ENCODE assay signal across 8 cellular contexts in genomic region chr14:69399750-69400149, GRCh38. TPM values are rescaled to one million over a fixed set of nuclear protein-coding genes. Genes with fewer than 3 reads are reported as not detected.
DNase-seq lines count a peak whose midpoint lies in the region; ATAC-seq and TF ChIP-seq lines count a peak whose summit lies in the region.

No MANE protein-coding gene starts in this region.

- H3K27ac Mint-ChIP-seq in nephron progenitor cell, result no peak overlapping the region

- H3K36me3 ChIP-seq in BLaER1, result peaks cover 33% of the 10 kb centered on the region
- H3K36me3 ChIP-seq in MG63, result peaks cover 25% of the 10 kb centered on the region

- H3K4me1 ChIP-seq in BLaER1, result peaks cover 58% of the 10 kb centered on the region

- peaks cover 42% of the 10 kb centered on the region for H3K36me3 Mint-ChIP-seq in nephron progenitor cell (ENCODE audit: low read depth)

- H3K4me3 ChIP-seq in BLaER1 (peak overlapping the region; percentile 86), MG63 (peak overlapping the region; percentile 87), dorsolateral prefrontal cortex (peak overlapping the region; percentile 71 to 99 (median 92))

- H3K27ac ChIP-seq in BLaER1 (no peak overlapping the region), dorsolateral prefrontal cortex (no peak overlapping the region)

- H3K4me3 Mint-ChIP-seq in nephron progenitor cell, result peak overlapping the region; percentile 95

- intact Hi-C loops in dorsolateral prefrontal cortex (cut with DNase I), result loop anchor here in 1 of 2 donors (2.0 to 10.0 kb wide), 4 partner anchors 63 to 249 kb away; partner anchors contain the start of genes EXD2 and GALNT16

- DNase-seq in MG63, result no peak
- DNase-seq in dorsolateral prefrontal cortex, result no peak
- DNase-seq in nephron progenitor cell, result no peak
- no peak for DNase-seq in NCI-H524 (lab: John Stamatoyannopoulos, UW)
- no peak for DNase-seq in NCI-H1694 treated with DMSO at 0.1 percent for 48 hours (lab: John Stamatoyannopoulos, UW)
- no peak for DNase-seq in omental fat pad (ENCODE audit: low spot score)

- H3K9ac ChIP-seq in BLaER1, result peak overlapping the region; percentile 99

- no peaks in the 10 kb centered on the region for H3K27me3 ChIP-seq in BLaER1
- no peaks in the 10 kb centered on the region for H3K27me3 ChIP-seq in MG63
- no peaks in the 10 kb centered on the region for H3K27me3 ChIP-seq in dorsolateral prefrontal cortex

- peaks cover 61% of the 10 kb centered on the region for H4K20me1 ChIP-seq in BLaER1

- H3K4me2 ChIP-seq in BLaER1, result peak overlapping the region; percentile 94

- no peak for ATAC-seq in omental fat pad (ENCODE audit: low FRiP score)
- no peak for ATAC-seq in HG02884 (IDR thresholded peaks at IDR 0.05; ENCODE audit: unreplicated experiment)

- H3K4me1 Mint-ChIP-seq in nephron progenitor cell, result peaks cover 56% of the 10 kb centered on the region

- H3K9me3 Mint-ChIP-seq in nephron progenitor cell, result peaks cover 5% of the 10 kb centered on the region

- H3K9me3 ChIP-seq in BLaER1, result peaks cover 12% of the 10 kb centered on the region
- no peaks in the 10 kb centered on the region for H3K9me3 ChIP-seq in MG63

- no peaks in the 10 kb centered on the region for H3K27me3 Mint-ChIP-seq in nephron progenitor cell (ENCODE audit: low read depth, poor library complexity)

- TF ChIP-seq CTCF in dorsolateral prefrontal cortex (IDR thresholded peaks at IDR 0.05 in 54 of 56, conservative IDR thresholded peaks at IDR 0.05 in 2 of 56; ENCODE audit: low read depth in 1 of 56, partially characterized antibody in 56 of 56) (no peak), nephron progenitor cell (IDR thresholded peaks at IDR 0.05) (no peak), omental fat pad (IDR thresholded peaks at IDR 0.05) (no peak)

RNA-seq across cellular contexts. Expression of gene SLC39A9, which starts 1.3 kb away (rescaled TPM):
- 50.5 and 54.2 TPM in 2 replicates for total RNA-seq in MG63 (2014; rRNA removed; shearing (Covaris generic); ENCODE audit: low replicate concordance)
- total RNA-seq in dorsolateral prefrontal cortex (10 to 100 TPM; 40.0 to 65.1 (median 52.3) TPM), omental fat pad (10 to 100 TPM; 57.9 to 80.7 (median 69.6) TPM)

RNA-seq across cellular contexts. Expression of gene ERH, which starts 1.7 kb away (rescaled TPM):
- 173 and 248 TPM in 2 replicates for total RNA-seq in MG63 (2014; rRNA removed; shearing (Covaris generic); ENCODE audit: low replicate concordance)
- total RNA-seq in dorsolateral prefrontal cortex (100 to 1,000 TPM in 110 of 120 experiments, 10 to 100 TPM in 10; 83.1 to 190 (median 136) TPM), omental fat pad (10 to 100 TPM; 62.4 to 70.9 (median 68.8) TPM)
